13 cellular contexts compared by ENCODE assay signal in genomic region chr6:83252717-83253116, GRCh38. TPM values are rescaled to one million over a fixed set of nuclear protein-coding genes. Genes with fewer than 3 reads are reported as not detected.
DNase-seq lines count a peak whose midpoint lies in the region; ATAC-seq, FAIRE-seq and TF ChIP-seq lines count a peak whose summit lies in the region.
"Had no signal": no experiment of that assay in that cellular context is flagged by ENCODE, and none has a peak within 500 bp of the region (broad histone marks: within the 10 kb centered on the region; RNA-seq: fewer than 3 reads in every experiment).

No MANE protein-coding gene starts in this region.

- no peak overlapping the region for H2BK15ac ChIP-seq in mesendoderm (replicated peaks; ENCODE audit: low read depth)

- no peak overlapping the region for H3K4ac ChIP-seq in mesendoderm (ENCODE audit: low read depth, low read length)

- H3K9ac ChIP-seq in PC-3 (ENCODE audit: low read length) (no peak overlapping the region), endothelial cell of umbilical vein (replicated peaks; ENCODE audit: extremely low read depth, insufficient read depth, low read length) (no peak overlapping the region), mesendoderm (ENCODE audit: low read length) (no peak overlapping the region)
- H3K9ac ChIP-seq: neural progenitor cell had no signal

- CTCF ChIA-PET in PC-3 (lab: Charles Lee) (no interaction called here), endothelial cell of umbilical vein (lab: Charles Lee) (interaction anchor here (0.6 to 1.4 kb wide), 6 partner anchors 11 to 262 kb away, joined by 3 to 6 read pairs (median 3); no protein-coding TSS in a partner anchor)

- peaks cover 12% of the 10 kb centered on the region; the same call in 1 of the 2 replicates for H3K36me3 ChIP-seq in PC-3 (ENCODE audit: low read depth, low read length)
- no peaks in the 10 kb centered on the region for H3K36me3 ChIP-seq in endothelial cell of umbilical vein (ENCODE audit: control insufficient read depth in 2 of 2, extremely low read depth in 1 of 2, insufficient read depth in 2 of 2, low read length in 2 of 2)
- H3K36me3 ChIP-seq in mesendoderm (ENCODE audit: control insufficient read depth, insufficient read depth, low read length) = no peaks in the 10 kb centered on the region
- no peaks in the 10 kb centered on the region for H3K36me3 ChIP-seq in mucosa of descending colon (ENCODE audit: low read depth)
- H3K36me3 ChIP-seq: neural progenitor cell had no signal

- H4K5ac ChIP-seq in mesendoderm (ENCODE audit: low read length) = no peak overlapping the region

- H3K79me2 ChIP-seq in PC-3 (ENCODE audit: low read length) (no peaks in the 10 kb centered on the region), endothelial cell of umbilical vein (ENCODE audit: control insufficient read depth, insufficient read depth, low read length) (no peaks in the 10 kb centered on the region), mesendoderm (ENCODE audit: control insufficient read depth, insufficient read depth, low read length) (no peaks in the 10 kb centered on the region)

- dilution Hi-C loops in endothelial cell of umbilical vein (cut with MboI; ENCODE audit: extremely low pct_ligation_motif_present, low sequenced_read_pairs) = no loop called here

- TF ChIP-seq CTCF in PC-3 (conservative IDR thresholded peaks at IDR 0.05; ENCODE audit: low read depth, low read length) = no peak
- no peak for TF ChIP-seq CTCF in endothelial cell of umbilical vein (IDR thresholded peaks at IDR 0.05; ENCODE audit: extremely low read depth in 1 of 2, insufficient read depth in 1 of 2, low read depth in 1 of 2, low read length in 2 of 2)
- no peak for TF ChIP-seq CTCF in mucosa of descending colon (IDR thresholded peaks at IDR 0.05)

- H4K20me1 ChIP-seq in PC-3 (ENCODE audit: low read length) = no peaks in the 10 kb centered on the region
- H4K20me1 ChIP-seq in endothelial cell of umbilical vein (replicated peaks; ENCODE audit: control insufficient read depth, extremely low read depth, insufficient read depth, low read length) = no peaks in the 10 kb centered on the region

- H3K4me3 ChIP-seq in PC-3 (ENCODE audit: low read length) (no peak overlapping the region), endothelial cell of umbilical vein (replicated peaks in 1 of 3; ENCODE audit: insufficient read depth in 1 of 3, low read depth in 1 of 3, low read length in 3 of 3) (no peak overlapping the region), mesendoderm (ENCODE audit: low read length) (no peak overlapping the region), mucosa of descending colon (no peak overlapping the region)
- H3K4me3 ChIP-seq: HAP-1, neural progenitor cell had no signal

- FAIRE-seq in endothelial cell of umbilical vein (lab: Jason Lieb, UNC) = no peak

- H3K4me1 ChIP-seq in PC-3 (ENCODE audit: insufficient read depth, low read length) (peaks cover 21% of the 10 kb centered on the region), endothelial cell of umbilical vein (ENCODE audit: control insufficient read depth, extremely low read depth, insufficient read depth, low read length) (no peaks in the 10 kb centered on the region), mesendoderm (ENCODE audit: control insufficient read depth, low read depth, low read length) (no peaks in the 10 kb centered on the region), mucosa of descending colon (ENCODE audit: low read depth) (no peaks in the 10 kb centered on the region)
- H3K4me1 ChIP-seq: HAP-1, neural progenitor cell had no signal

- no peak overlapping the region for H2BK120ac ChIP-seq in mesendoderm (ENCODE audit: low read depth, low read length)

- TF ChIP-seq POLR2A in endothelial cell of umbilical vein (IDR thresholded peaks at IDR 0.05; ENCODE audit: low read depth, low read length) = no peak

- no TSS peak for BruUV-seq in PC-3 (replicated peaks; lab: Mats Ljungman, UMichigan)
- BruUV-seq in endothelial cell of umbilical vein (replicated peaks; lab: Mats Ljungman, UMichigan) = no TSS peak

- no peak overlapping the region for H3K23ac ChIP-seq in mesendoderm (ENCODE audit: low read length)

- peak overlapping the region; percentile 38 for H3K4me2 ChIP-seq in PC-3 (ENCODE audit: low read length)
- H3K4me2 ChIP-seq in endothelial cell of umbilical vein (ENCODE audit: insufficient read depth, low read length) = no peak overlapping the region
- H3K4me2 ChIP-seq in mesendoderm (ENCODE audit: low read length) = no peak overlapping the region
- H3K4me2 ChIP-seq: neural progenitor cell had no signal

- ATAC-seq in PC-3 (peak; percentile 70), mucosa of descending colon (no peak), HG02840 (IDR thresholded peaks at IDR 0.05; ENCODE audit: low FRiP score, unreplicated experiment) (no peak)
- ATAC-seq: stimulated activated naive B cell treated with anti-CD40 and anti-IgM and Interleukin-4, amounts not matched to agents 10 μg/mL and 1 μg/mL and 100 μg/mL, for 72 hours had no signal

- no peaks in the 10 kb centered on the region for H3K9me1 ChIP-seq in endothelial cell of umbilical vein (replicated peaks; ENCODE audit: control insufficient read depth, extremely low read depth, insufficient read depth, low read length)

- H4K8ac ChIP-seq in mesendoderm (ENCODE audit: low read depth, low read length) = no peak overlapping the region

- POLR2A ChIA-PET in PC-3 (lab: Charles Lee; ENCODE audit: unreplicated experiment) (no interaction called here), endothelial cell of umbilical vein (lab: Charles Lee) (no interaction called here)

- intact Hi-C loops in PC-3 (cut with micrococcal nuclease) (no loop called here), endothelial cell of umbilical vein (cut with micrococcal nuclease) (no loop called here), mucosa of descending colon (cut with DNase I, micrococcal nuclease) (no loop called here)

- H2BK5ac ChIP-seq in mesendoderm (ENCODE audit: low read length) = no peak overlapping the region

- no peaks in the 10 kb centered on the region for H3K9me3 ChIP-seq in PC-3 (ENCODE audit: low read length)
- H3K9me3 ChIP-seq in endothelial cell of umbilical vein (replicated peaks; ENCODE audit: control insufficient read depth, insufficient read depth, low read length) = no peaks in the 10 kb centered on the region
- H3K9me3 ChIP-seq in mucosa of descending colon = no peaks in the 10 kb centered on the region
- H3K9me3 ChIP-seq: HAP-1 had no signal

- peak; percentile 66 for DNase-seq in EL
- peak; percentile 69 for DNase-seq in PC-3
- DNase-seq in endothelial cell of umbilical vein (ENCODE audit: low read depth, low spot score) = peak; percentile 16
- peak; percentile 59 for DNase-seq in mesendoderm
- no peak for DNase-seq in mucosa of descending colon
- no peak for DNase-seq in NCI-H748 treated with DMSO at 0.1 percent for 48 hours (lab: John Stamatoyannopoulos, UW)
- no peak for DNase-seq in activated CD4-positive, alpha-beta T cell treated with anti-CD3 and anti-CD28 coated beads for 48 hours
- DNase-seq: GF-D8; MM.1S; stimulated activated naive B cell treated with anti-CD40 and anti-IgM and Interleukin-4, amounts not matched to agents 10 μg/mL and 1 μg/mL and 100 μg/mL, for 72 hours had no signal

- no peaks in the 10 kb centered on the region for H3K27me3 ChIP-seq in PC-3 (ENCODE audit: low read length)
- H3K27me3 ChIP-seq in endothelial cell of umbilical vein (ENCODE audit: control insufficient read depth in 2 of 2, insufficient read depth in 2 of 2, low read length in 2 of 2) = no peaks in the 10 kb centered on the region
- H3K27me3 ChIP-seq in mesendoderm (ENCODE audit: insufficient read depth, low read length, poor library complexity) = no peaks in the 10 kb centered on the region
- H3K27me3 ChIP-seq: neural progenitor cell had no signal

- H3K9me2 ChIP-seq in PC-3 (replicated peaks; ENCODE audit: low read length) = no peaks in the 10 kb centered on the region

- H3K27ac ChIP-seq in PC-3 (ENCODE audit: low read length) (no peak overlapping the region), endothelial cell of umbilical vein (ENCODE audit: insufficient read depth, low read depth, low read length) (no peak overlapping the region), mesendoderm (ENCODE audit: low read depth, low read length) (no peak overlapping the region)
- H3K27ac ChIP-seq: neural progenitor cell had no signal

- no peaks in the 10 kb centered on the region for H3K79me1 ChIP-seq in mesendoderm (ENCODE audit: low read length)

- no peak overlapping the region for H3K56ac ChIP-seq in mesendoderm (ENCODE audit: low read length)

- H2AFZ ChIP-seq in PC-3 (ENCODE audit: low read length) (0 out of 2 replicates have a peak overlapping the region, but pooled peaks have one; percentile 5), endothelial cell of umbilical vein (ENCODE audit: low read depth, low read length) (no peak overlapping the region)
- H2AFZ ChIP-seq: neural progenitor cell had no signal

- H3F3A ChIP-seq in PC-3 (ENCODE audit: low read length, unreplicated experiment) = no peaks in the 10 kb centered on the region

- H2AK5ac ChIP-seq in mesendoderm (ENCODE audit: low read length) = no peak overlapping the region

- no CpG with 5 or more reads among the region's 1 CpG for WGBS in mesendoderm (ENCODE audit: extremely low coverage, insufficient coverage, low lambda C conversion rate)

- no peak overlapping the region for H3K18ac ChIP-seq in mesendoderm (ENCODE audit: low read length)

RNA-seq across cellular contexts. Expression of gene RWDD2A, which starts 59.6 kb away (rescaled TPM):
- total RNA-seq in PC-3 (2014; rRNA removed) = 0.63 and 1.3 TPM in 2 replicates
- total RNA-seq in endothelial cell of umbilical vein = 4.3 and 4.5 TPM in 2 replicates
- polyA plus RNA-seq in endothelial cell of umbilical vein = 2.9 and 3.2 TPM in 2 replicates
- polyA plus RNA-seq in endothelial cell of umbilical vein (2011; cell fraction: cytosol; rRNA removed) = 3.3 and 3.6 TPM in 2 replicates
- polyA plus RNA-seq in endothelial cell of umbilical vein (2011; cell fraction: nucleus; rRNA removed) = 9.9 and 11.5 TPM in 2 replicates
- polyA plus RNA-seq in endothelial cell of umbilical vein (2012) = 4.8 and 5.3 TPM in 2 replicates
- polyA minus RNA-seq in endothelial cell of umbilical vein = 3.4 and 3.5 TPM in 2 replicates
- 1.4 TPM for polyA minus RNA-seq in endothelial cell of umbilical vein (2011; cell fraction: cytosol; rRNA and poly(A)+ RNA removed)
- 3.4 and 3.8 TPM in 2 replicates for polyA minus RNA-seq in endothelial cell of umbilical vein (2011; cell fraction: nucleus; rRNA and poly(A)+ RNA removed)
- polyA plus RNA-seq in mesendoderm (2013, experiment 1 of 2) = 1.8 TPM
- polyA plus RNA-seq in mesendoderm (2013, experiment 2 of 2) = 1.8 TPM
- 1 to 10 TPM; 1.9 to 3.4 (median 2.5) TPM for total RNA-seq in mucosa of descending colon

RNA-seq across cellular contexts. Expression of gene PGM3, which starts 59.7 kb away (rescaled TPM):
- 17.0 and 25.2 TPM in 2 replicates for total RNA-seq in PC-3 (2014; rRNA removed)
- 70.7 and 74.8 TPM in 2 replicates for total RNA-seq in endothelial cell of umbilical vein
- polyA plus RNA-seq in endothelial cell of umbilical vein = 16.3 and 19.8 TPM in 2 replicates
- 29.6 and 33.4 TPM in 2 replicates for polyA plus RNA-seq in endothelial cell of umbilical vein (2011; cell fraction: cytosol; rRNA removed)
- 64.5 and 82.5 TPM in 2 replicates for polyA plus RNA-seq in endothelial cell of umbilical vein (2011; cell fraction: nucleus; rRNA removed)
- 66.4 and 84.4 TPM in 2 replicates for polyA plus RNA-seq in endothelial cell of umbilical vein (2012)
- polyA minus RNA-seq in endothelial cell of umbilical vein = 120 and 122 TPM in 2 replicates
- 19.3 TPM for polyA minus RNA-seq in endothelial cell of umbilical vein (2011; cell fraction: cytosol; rRNA and poly(A)+ RNA removed)
- 77.5 and 122 TPM in 2 replicates for polyA minus RNA-seq in endothelial cell of umbilical vein (2011; cell fraction: nucleus; rRNA and poly(A)+ RNA removed)
- polyA plus RNA-seq in mesendoderm (2013, experiment 1 of 2) = 31.2 TPM
- polyA plus RNA-seq in mesendoderm (2013, experiment 2 of 2) = 23.1 TPM
- 10 to 100 TPM; 29.2 to 37.6 (median 30.7) TPM for total RNA-seq in mucosa of descending colon

Comparison
In these comparisons a context has a peak if more than half of its experiments do, and no peak if none do; other contexts are left out.
1. DNase-seq: peak in EL (single experiment), PC-3 (single experiment), endothelial cell of umbilical vein (single experiment) and mesendoderm (single experiment); none in mucosa of descending colon (0 of 3), NCI-H748 treated with DMSO at 0.1 percent for 48 hours (single experiment) and activated CD4-positive, alpha-beta T cell treated with anti-CD3 and anti-CD28 coated beads for 48 hours (single experiment).